Comparison of ENCODE assay signal across 19 cellular contexts in genomic region chr2:112519506-112519905, GRCh38. TPM values are rescaled to one million over a fixed set of nuclear protein-coding genes. Genes with fewer than 3 reads are reported as not detected.
DNase-seq lines count a peak whose midpoint lies in the region; ATAC-seq and TF ChIP-seq lines count a peak whose summit lies in the region.
"Had no signal": no experiment of that assay in that cellular context is flagged by ENCODE, and none has a peak within 500 bp of the region (broad histone marks: within the 10 kb centered on the region; RNA-seq: fewer than 3 reads in every experiment).

No MANE protein-coding gene starts in this region.

- H3K4me1 Mint-ChIP-seq in endothelial cell (ENCODE audit: unreplicated experiment) = peaks cover 5% of the 10 kb centered on the region
- H3K4me1 Mint-ChIP-seq: B cell; CD8-positive, alpha-beta memory T cell; IgD-negative memory B cell had no signal

- peaks cover 10% of the 10 kb centered on the region for H3K27me3 Mint-ChIP-seq in endothelial cell (ENCODE audit: unreplicated experiment)
- H3K27me3 Mint-ChIP-seq: B cell; CD4-positive, CD25-positive, alpha-beta regulatory T cell; CD8-positive, alpha-beta memory T cell; IgD-negative memory B cell had no signal

- peak overlapping the region; percentile 5; the same call in 1 of the 2 replicates for H3K27ac ChIP-seq in C4-2B
- H3K27ac ChIP-seq: HL-60 had no signal

- ATAC-seq in GM19455 (IDR thresholded peaks at IDR 0.05; ENCODE audit: unreplicated experiment) = no peak
- no peak for ATAC-seq in GM19463 (IDR thresholded peaks at IDR 0.05; ENCODE audit: unreplicated experiment)

- H3K9me3 Mint-ChIP-seq in endothelial cell (ENCODE audit: unreplicated experiment) = no peaks in the 10 kb centered on the region
- H3K9me3 Mint-ChIP-seq: CD8-positive, alpha-beta memory T cell; IgD-negative memory B cell had no signal

- peak; percentile 13 for DNase-seq in LHCN-M2 (ENCODE audit: low read depth)
- DNase-seq in endothelial cell (ENCODE audit: low spot score) = no peak
- peak; percentile 10 for DNase-seq in myocyte (ENCODE audit: low read depth)
- no peak for DNase-seq in inferior parietal cortex (ENCODE audit: extremely low spot score)
- DNase-seq: 8988T; Caco-2; CD4-positive, CD25-positive, alpha-beta regulatory T cell; CD8-positive, alpha-beta memory T cell; DMS153; DMS79; GF-D8; HCEC 1CT; KG1 had no signal

- no peak overlapping the region for H3K4me3 Mint-ChIP-seq in endothelial cell (ENCODE audit: unreplicated experiment)
- H3K4me3 Mint-ChIP-seq: B cell; CD4-positive, CD25-positive, alpha-beta regulatory T cell; CD8-positive, alpha-beta memory T cell; IgD-negative memory B cell had no signal

- TF ChIP-seq CTCF in C4-2B (conservative IDR thresholded peaks at IDR 0.05) = no peak
- no peak for TF ChIP-seq CTCF in endothelial cell (IDR thresholded peaks at IDR 0.05; ENCODE audit: unreplicated experiment)

- H3K27ac Mint-ChIP-seq in endothelial cell (ENCODE audit: unreplicated experiment) = peak overlapping the region; percentile 52
- H3K27ac Mint-ChIP-seq: B cell; CD4-positive, CD25-positive, alpha-beta regulatory T cell; CD8-positive, alpha-beta memory T cell; IgD-negative memory B cell had no signal

- H3K36me3 Mint-ChIP-seq in endothelial cell (ENCODE audit: low read depth, unreplicated experiment) = peaks cover 65% of the 10 kb centered on the region

RNA-seq across cellular contexts. Expression of gene POLR1B, which starts 22.8 kb away (rescaled TPM):
- total RNA-seq in LHCN-M2 (2014; rRNA removed) (14.6 and 14.8 TPM in 2 replicates), endothelial cell (ENCODE audit: unreplicated experiment) (22.1 TPM), myocyte (11.8 and 14.0 TPM in 2 replicates)
- polyA plus RNA-seq in LHCN-M2 (2012) = 5.6 TPM
- polyA plus RNA-seq in myocyte (2012) = 6.0 TPM

RNA-seq across cellular contexts. Expression of gene TTL, which starts 37.5 kb away (rescaled TPM):
- total RNA-seq in LHCN-M2 (2014; rRNA removed) (53.9 and 57.6 TPM in 2 replicates), endothelial cell (ENCODE audit: unreplicated experiment) (89.9 TPM), myocyte (49.0 and 79.6 TPM in 2 replicates)
- 22.4 TPM for polyA plus RNA-seq in LHCN-M2 (2012)
- polyA plus RNA-seq in myocyte (2012) = 34.1 TPM

Comparison
In these comparisons a context has a peak if more than half of its experiments do, and no peak if none do; other contexts are left out.
1. DNase-seq: peak in LHCN-M2 (single experiment) and myocyte (single experiment); none in endothelial cell (single experiment) and inferior parietal cortex (single experiment).